ENCODE assay signal across 11 cellular contexts in genomic region chr9:83218411-83219090, GRCh38.
DNase-seq lines count a peak whose midpoint lies in the region; ATAC-seq, FAIRE-seq and TF ChIP-seq lines count a peak whose summit lies in the region.
"Had no signal": no experiment of that assay in that cellular context is flagged by ENCODE, and none has a peak within 500 bp of the region (broad histone marks: within the 10 kb centered on the region; RNA-seq: fewer than 3 reads in every experiment).

No MANE protein-coding gene starts in this region.

- no peaks in the 10 kb centered on the region for H3K27me3 ChIP-seq in PC-9 (ENCODE audit: insufficient read depth, low read depth)
- no peaks in the 10 kb centered on the region for H3K27me3 ChIP-seq in esophagus squamous epithelium
- no peaks in the 10 kb centered on the region for H3K27me3 ChIP-seq in pancreas
- H3K27me3 ChIP-seq: BLaER1 treated with 17β-estradiol and CSF1 and Interleukin-3, amounts not matched to agents 10 nM and 100 nM had no signal

- H3F3A ChIP-seq in PC-9 (ENCODE audit: insufficient read depth, low read depth) = peaks cover 13% of the 10 kb centered on the region

- DNase-seq in AG04449 (ENCODE audit: low read depth, low spot score) (no peak), PC-9 (peak in 1 of 2 experiments; percentile 17), esophagus squamous epithelium (lab: John Stamatoyannopoulos, UW) (no peak), pancreas (peak in 2 of 6 donors; percentile 25 to 26), EL (no peak), NCI-H1105 (lab: John Stamatoyannopoulos, UW) (no peak), NCI-H2107 treated with DMSO at 0.1 percent for 48 hours (lab: John Stamatoyannopoulos, UW; ENCODE audit: unreplicated experiment) (no peak)
- DNase-seq: activated T-cell treated with anti-CD3 and anti-CD28 coated beads, Interleukin-2, amount 50 U/mL, for 4 hours; stimulated activated naive CD4-positive, alpha-beta T cell had no signal

- 58 to 65% methylated on average over 8 to 10 of the region's 11 CpGs for WGBS in esophagus squamous epithelium, 2 donors
- 18 to 25% methylated on average over 11 of the region's 11 CpGs for WGBS in pancreas, 2 donors

- no peak for TF ChIP-seq POLR2A in esophagus squamous epithelium (IDR thresholded peaks at IDR 0.05)

- H4K20me1 ChIP-seq in PC-9 (ENCODE audit: insufficient read depth) = no peaks in the 10 kb centered on the region
- H4K20me1 ChIP-seq: BLaER1 treated with 17β-estradiol and CSF1 and Interleukin-3, amounts not matched to agents 10 nM and 100 nM had no signal

- TF ChIP-seq CTCF in AG04449 (IDR thresholded peaks at IDR 0.05; ENCODE audit: insufficient read depth, low read length, missing control alignments) (no peak), PC-9 (conservative IDR thresholded peaks at IDR 0.05) (no peak), esophagus squamous epithelium (IDR thresholded peaks at IDR 0.05) (no peak), pancreas (IDR thresholded peaks at IDR 0.05) (no peak)

- H2AFZ ChIP-seq in PC-9 = no peak overlapping the region

- H3K27ac ChIP-seq in PC-9 (no peak overlapping the region), esophagus squamous epithelium (no peak overlapping the region), pancreas (peak overlapping the region in 3 of 4 donors; percentile 38 to 86 (median 63))
- H3K27ac ChIP-seq: BLaER1 treated with 17β-estradiol and CSF1 and Interleukin-3, amounts not matched to agents 10 nM and 100 nM had no signal

- H3K4me1 ChIP-seq in PC-9 (replicated peaks; ENCODE audit: insufficient read depth) = peaks cover 25% of the 10 kb centered on the region
- peaks cover 4 to 24% (median 5%) of the 10 kb centered on the region in 3 donors for H3K4me1 ChIP-seq in esophagus squamous epithelium
- peaks cover 0 to 25% (median 17%) of the 10 kb centered on the region in 3 donors for H3K4me1 ChIP-seq in pancreas
- H3K4me1 ChIP-seq: BLaER1 treated with 17β-estradiol and CSF1 and Interleukin-3, amounts not matched to agents 10 nM and 100 nM had no signal

- no peaks in the 10 kb centered on the region for H3K79me2 ChIP-seq in PC-9 (ENCODE audit: low read depth)

- FAIRE-seq in pancreas (lab: Jason Lieb, UNC) = no peak

- no peaks in the 10 kb centered on the region; the same call in 1 of the 2 replicates for H3K9me3 ChIP-seq in PC-9 (ENCODE audit: insufficient read depth, low read depth)
- no peaks in the 10 kb centered on the region for H3K9me3 ChIP-seq in esophagus squamous epithelium
- no peaks in the 10 kb centered on the region for H3K9me3 ChIP-seq in pancreas

- ATAC-seq in pancreas (peak in 3 of 4 donors; percentile 11 to 21 (median 19)), HG03280 (IDR thresholded peaks at IDR 0.05; ENCODE audit: unreplicated experiment) (no peak)
- ATAC-seq: activated T-cell treated with anti-CD3 and anti-CD28 coated beads, Interleukin-2, amount 50 U/mL, for 4 hours had no signal

- no TSS peak for BruUV-seq in PC-9 (replicated peaks; lab: Mats Ljungman, UMichigan)

- CTCF ChIA-PET in AG04449 (lab: Yijun Ruan, JAX) = interaction anchor here (1.3 kb wide), 1 partner anchor 12 kb away, joined by 4 read pairs; no protein-coding TSS in a partner anchor
- CTCF ChIA-PET in PC-9 (lab: Charles Lee) = no interaction called here

- H3K4me2 ChIP-seq in PC-9 = peak overlapping the region; percentile 80
- H3K4me2 ChIP-seq: BLaER1 treated with 17β-estradiol and CSF1 and Interleukin-3, amounts not matched to agents 10 nM and 100 nM had no signal

- peak overlapping the region; percentile 62 for H3K4me3 ChIP-seq in AG04449 (ENCODE audit: low read depth, low read length)
- peak overlapping the region; percentile 61; the same call in 1 of the 2 replicates for H3K4me3 ChIP-seq in PC-9
- peak overlapping the region; percentile 37 to 71 (median 54) for H3K4me3 ChIP-seq in esophagus squamous epithelium
- peak overlapping the region; percentile 30 to 59 (median 44) for H3K4me3 ChIP-seq in pancreas
- H3K4me3 ChIP-seq: BLaER1 treated with 17β-estradiol and CSF1 and Interleukin-3, amounts not matched to agents 10 nM and 100 nM had no signal

- POLR2A ChIA-PET in AG04449 (lab: Yijun Ruan, JAX) (no interaction called here), PC-9 (lab: Charles Lee; ENCODE audit: unreplicated experiment) (no interaction called here)

- H3K9me2 ChIP-seq in PC-9 (ENCODE audit: insufficient read depth) = no peaks in the 10 kb centered on the region

- H3K36me3 ChIP-seq in PC-9 (ENCODE audit: low read depth) (no peaks in the 10 kb centered on the region), esophagus squamous epithelium (no peaks in the 10 kb centered on the region), pancreas (no peaks in the 10 kb centered on the region)
- H3K36me3 ChIP-seq: BLaER1 treated with 17β-estradiol and CSF1 and Interleukin-3, amounts not matched to agents 10 nM and 100 nM had no signal

- intact Hi-C loops in PC-9 (cut with micrococcal nuclease; ENCODE audit: unreplicated experiment) (no loop called here), esophagus squamous epithelium (cut with DNase I) (no loop called here), pancreas (cut with DNase I) (loop anchor here in 1 of 3 donors (5.0 kb wide), 1 partner anchor 324 kb away; no protein-coding TSS in a partner anchor)

Comparison
In these comparisons a context has a peak if more than half of its experiments do, and no peak if none do; other contexts are left out.
1. H3K27ac ChIP-seq: peak in pancreas (3 of 4); none in PC-9 (single experiment) and esophagus squamous epithelium (0 of 4).
2. Peak in every context shown above with its lines, with median percentiles within 50 percentile points of each other: H3K4me3 ChIP-seq.